In genomic region chr2:126776701-126777619, GRCh38 we compare ENCODE assay signal across 8 cellular contexts.
DNase-seq lines count a peak whose midpoint lies in the region; ATAC-seq, FAIRE-seq and TF ChIP-seq lines count a peak whose summit lies in the region.

No MANE protein-coding gene starts in this region.

- no peak for FAIRE-seq in D721Med (lab: Jason Lieb, UNC)

- no peaks in the 10 kb centered on the region for H3K9me3 Mint-ChIP-seq in nephron

- peaks cover 41% of the 10 kb centered on the region for H3K27me3 Mint-ChIP-seq in nephron (ENCODE audit: low read depth)

- TF ChIP-seq CTCF in D721Med (IDR thresholded peaks at IDR 0.05; ENCODE audit: insufficient read depth, missing control alignments) = peak; percentile 90
- peak; percentile 91 to 93 (median 91) for TF ChIP-seq CTCF in nephron (IDR thresholded peaks at IDR 0.05; ENCODE audit: unreplicated experiment in 3 of 3)

- H3K36me3 Mint-ChIP-seq in nephron (ENCODE audit: low read depth) = no peaks in the 10 kb centered on the region

- H3K4me1 Mint-ChIP-seq in nephron = peaks cover 4% of the 10 kb centered on the region

- H3K27ac Mint-ChIP-seq in nephron = peak overlapping the region; percentile 51 to 75 (median 73)

- ATAC-seq in GM21360 (IDR thresholded peaks at IDR 0.05; ENCODE audit: unreplicated experiment) = peak; percentile 85

- DNase-seq in D721Med (ENCODE audit: insufficient read length, low spot score) (peak; percentile 58), HS-27A (ENCODE audit: low read depth) (peak; percentile 60), RPMI8226 (peak; percentile 74), fibroblast of the conjunctiva (ENCODE audit: low read depth) (peak; percentile 44)
- peak; percentile 72 for DNase-seq in activated effector memory CD4-positive, alpha-beta T cell treated with Interleukin-2 at 50 U/mL for 16 hours
- DNase-seq in stimulated activated naive CD4-positive, alpha-beta T cell treated with Interleukin-2 at 50 U/mL for 16 hours (lab: John Stamatoyannopoulos, UW) = peak; percentile 58

- H3K4me3 Mint-ChIP-seq in nephron = peak overlapping the region; percentile 87 to 91 (median 89)

Comparison
In these comparisons a context has a peak if more than half of its experiments do, and no peak if none do; other contexts are left out.
1. Peak in every context shown above with its lines: DNase-seq and ATAC-seq.